ENCODE assay signal across 8 cellular contexts in the genomic region with DNA sequence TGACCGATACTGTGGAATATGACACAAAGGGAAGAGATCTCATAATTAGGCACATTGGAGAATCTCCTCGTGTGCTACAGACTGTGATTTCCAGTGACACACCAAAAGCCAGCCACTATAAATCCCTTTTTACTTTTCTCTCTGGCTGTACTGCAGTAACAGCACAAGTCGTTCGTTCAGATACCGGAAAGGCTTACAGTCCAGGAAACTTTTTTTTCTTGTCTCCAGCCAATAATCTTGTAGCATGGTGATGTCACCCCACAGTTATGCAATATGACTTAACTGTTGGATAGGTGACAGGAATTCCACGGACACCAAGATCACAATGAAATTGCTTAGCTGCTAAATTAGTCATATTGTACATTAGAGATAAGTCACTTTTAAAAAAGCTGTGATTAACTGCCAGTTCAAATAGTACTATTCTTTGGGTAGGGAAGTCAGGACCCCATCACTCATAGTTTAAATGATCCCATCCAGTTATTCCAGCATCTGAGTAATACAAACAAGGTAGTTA. TPM values are rescaled to one million over a fixed set of nuclear protein-coding genes. Genes with fewer than 3 reads are reported as not detected.
DNase-seq lines count a peak whose midpoint lies in the region; FAIRE-seq and TF ChIP-seq lines count a peak whose summit lies in the region.

No MANE protein-coding gene starts in this region.

- H3K4me3 ChIP-seq in H1 (ENCODE audit: extremely low read depth in 1 of 4, insufficient read depth in 2 of 4, low read depth in 3 of 4, low read length in 4 of 4) (no peak overlapping the region), mesodermal cell (ENCODE audit: extremely low read depth, insufficient read depth, low read length, poor library complexity, severe bottlenecking) (no peak overlapping the region), MM.1S (ENCODE audit: low read length) (no peak overlapping the region)

- no peak overlapping the region for H2BK15ac ChIP-seq in H1 (ENCODE audit: low read length)

- no peak overlapping the region for H4K91ac ChIP-seq in H1 (replicated peaks; ENCODE audit: insufficient read length, low read length)

- H3K4ac ChIP-seq in H1 (replicated peaks; ENCODE audit: insufficient read length, low read depth, low read length), result no peak overlapping the region

- H3K27me3 Mint-ChIP-seq in immature natural killer cell (ENCODE audit: low read depth in 3 of 3), result peaks cover 0 to 1% (median 0%) of the 10 kb centered on the region in 3 donors

- no peak for FAIRE-seq in H1 (lab: Jason Lieb, UNC)

- TF ChIP-seq EP300 in H1 (IDR thresholded peaks at IDR 0.05; ENCODE audit: borderline replicate concordance in 1 of 2, low read depth in 2 of 2, low read length in 2 of 2), result no peak

- TF ChIP-seq POLR2A in H1 (IDR thresholded peaks at IDR 0.05; ENCODE audit: control extremely low read depth in 1 of 2, low read depth in 2 of 2, low read length in 2 of 2), result no peak

- H2BK20ac ChIP-seq in H1 (ENCODE audit: low read length), result no peak overlapping the region

- no peaks in the 10 kb centered on the region for H3K9me3 Mint-ChIP-seq in immature natural killer cell

- H3K9me2 ChIP-seq in MM.1S (replicated peaks; ENCODE audit: insufficient read depth, low read length), result no peaks in the 10 kb centered on the region

- no peaks in the 10 kb centered on the region for H3K79me1 ChIP-seq in H1 (ENCODE audit: low read depth, low read length)

- peaks cover 0 to 12% of the 10 kb centered on the region in 2 donors for H3K4me1 Mint-ChIP-seq in immature natural killer cell

- no peak for TF ChIP-seq RAD21 in H1 (IDR thresholded peaks at IDR 0.05 in 1 of 2, conservative IDR thresholded peaks at IDR 0.05 in 1 of 2; ENCODE audit: low read depth in 2 of 2, low read length in 2 of 2)

- peak overlapping the region; percentile 69 for H2BK12ac ChIP-seq in H1 (ENCODE audit: low read depth, low read length)

- no peak overlapping the region for H3K23ac ChIP-seq in H1 (ENCODE audit: insufficient read length)

- no peak for TF ChIP-seq CTCF in AG09319 (IDR thresholded peaks at IDR 0.05; ENCODE audit: low read depth, low read length)
- no peak for TF ChIP-seq CTCF in H1 (IDR thresholded peaks at IDR 0.05; ENCODE audit: control extremely low read depth in 1 of 3, insufficient read depth in 1 of 3, low read depth in 1 of 3, low read length in 3 of 3)
- TF ChIP-seq CTCF in MM.1S (IDR thresholded peaks at IDR 0.05; ENCODE audit: low read length), result no peak

- 79% methylated on average over 6 of the region's 6 CpGs; no CpG with 5 or more reads in 1 of the 2 experiments for WGBS in H1 (ENCODE audit: extremely low coverage in 1 of 2, insufficient coverage in 1 of 2, insufficient read length in 1 of 2, insufficient replicate concordance in 2 of 2, low coverage in 1 of 2, low lambda C conversion rate in 2 of 2, missing lambda C conversion rate in 1 of 2), 2 experiments
- 53 to 69% methylated on average over 5 of the region's 6 CpGs for WGBS in mesodermal cell (ENCODE audit: insufficient coverage in 2 of 2), 2 experiments

- H3K9ac ChIP-seq in H1 (replicated peaks in 1 of 4; ENCODE audit: extremely low read depth in 1 of 4, low read depth in 3 of 4, low read length in 3 of 4), result no peak overlapping the region
- no peak overlapping the region for H3K9ac ChIP-seq in MM.1S (ENCODE audit: low read length)

- H2AK5ac ChIP-seq in H1 (ENCODE audit: low read depth, low read length), result peak overlapping the region; percentile 79; the same call in 1 of the 2 replicates

- H2BK5ac ChIP-seq in H1 (ENCODE audit: low read depth, low read length), result no peak overlapping the region

- CTCF ChIA-PET in H1 (lab: Charles Lee; ENCODE audit: partially characterized antibody), result no interaction called here

- H3K36me3 Mint-ChIP-seq in immature natural killer cell, result no peaks in the 10 kb centered on the region

- no peak overlapping the region for H3K18ac ChIP-seq in H1 (ENCODE audit: extremely low read depth, low read length)

- 0 out of 2 replicates have a peak overlapping the region, but pooled peaks have one; percentile 30 for H2AFZ ChIP-seq in H1 (ENCODE audit: low read length)
- no peak overlapping the region for H2AFZ ChIP-seq in MM.1S (ENCODE audit: low read length)

- H3K9me3 ChIP-seq in H1 (ENCODE audit: insufficient read depth in 2 of 2, low read depth in 1 of 2, low read length in 1 of 2), result no peaks in the 10 kb centered on the region
- no peaks in the 10 kb centered on the region for H3K9me3 ChIP-seq in mesodermal cell (ENCODE audit: control insufficient read depth, low read length)
- no peaks in the 10 kb centered on the region for H3K9me3 ChIP-seq in MM.1S (replicated peaks; ENCODE audit: insufficient read depth, low read length)

- H3K4me2 ChIP-seq in H1 (ENCODE audit: insufficient read depth in 1 of 2, low read depth in 2 of 2, low read length in 2 of 2), result peak overlapping the region in 1 of 2 experiments; percentile 24; a peak in 1 of 4 replicates
- H3K4me2 ChIP-seq in MM.1S (ENCODE audit: low read depth, low read length), result no peak overlapping the region

- DNase-seq in AG09319 (ENCODE audit: extremely low read depth, low read depth) (peak; percentile 94), NCI-H2196 treated with DMSO at 0.1 percent for 48 hours (lab: John Stamatoyannopoulos, UW; ENCODE audit: unreplicated experiment) (peak; percentile 17), H1 (ENCODE audit: low read depth in 1 of 2, low spot score in 2 of 2) (no peak), midbrain (lab: John Stamatoyannopoulos, UW) (no peak), immature natural killer cell (no peak), activated T-cell treated with anti-CD3 and anti-CD28 coated beads for 4 hours (no peak), MM.1S (no peak)

- POLR2A ChIA-PET in H1 (lab: Charles Lee; ENCODE audit: partially characterized antibody), result interaction anchor here (1.3 kb wide), 1 partner anchor 13 kb away, joined by 3 read pairs; no protein-coding TSS in a partner anchor

- H3K4me1 ChIP-seq in H1 (replicated peaks in 1 of 4; ENCODE audit: control insufficient read depth in 3 of 4, insufficient read depth in 4 of 4, low read length in 3 of 4) (peaks cover 0 to 11% (median 10%) of the 10 kb centered on the region in 4 experiments; a peak in 5 of 7 replicates), mesodermal cell (ENCODE audit: control insufficient read depth, insufficient read depth, low read length, poor library complexity, severe bottlenecking) (peaks cover 33% of the 10 kb centered on the region), MM.1S (ENCODE audit: low read length) (no peaks in the 10 kb centered on the region)

- no peak overlapping the region for H3K27ac Mint-ChIP-seq in immature natural killer cell

- H4K20me1 ChIP-seq in H1 (replicated peaks in 1 of 2; ENCODE audit: control insufficient read depth in 1 of 2, insufficient read depth in 2 of 2, low read length in 2 of 2) (no peaks in the 10 kb centered on the region), MM.1S (ENCODE audit: insufficient read depth, low read length) (no peaks in the 10 kb centered on the region)

- no peaks in the 10 kb centered on the region for H3K23me2 ChIP-seq in H1 (ENCODE audit: low read depth, low read length)

- no peak overlapping the region for H3K27ac ChIP-seq in H1 (ENCODE audit: low read depth, low read length)
- H3K27ac ChIP-seq in mesodermal cell (ENCODE audit: low read depth, low read length, severe bottlenecking), result peak overlapping the region; percentile 95
- H3K27ac ChIP-seq in MM.1S (ENCODE audit: low read length), result no peak overlapping the region

- H3K14ac ChIP-seq in H1 (ENCODE audit: insufficient read length), result no peak overlapping the region

- H3K36me3 ChIP-seq in H1 (ENCODE audit: control insufficient read depth in 2 of 4, insufficient read depth in 4 of 4, low read length in 3 of 4), result no peaks in the 10 kb centered on the region
- H3K36me3 ChIP-seq in mesodermal cell (ENCODE audit: control insufficient read depth, insufficient read depth, low read length), result no peaks in the 10 kb centered on the region
- H3K36me3 ChIP-seq in MM.1S (replicated peaks; ENCODE audit: insufficient read depth, low read length), result no peaks in the 10 kb centered on the region

- H3F3A ChIP-seq in MM.1S (ENCODE audit: insufficient read depth, low read length), result no peaks in the 10 kb centered on the region

- H3K79me2 ChIP-seq in H1 (ENCODE audit: control insufficient read depth in 1 of 2, insufficient read depth in 2 of 2, low read length in 2 of 2), result no peaks in the 10 kb centered on the region
- no peaks in the 10 kb centered on the region for H3K79me2 ChIP-seq in MM.1S (ENCODE audit: low read length)

- no peak overlapping the region for H2BK120ac ChIP-seq in H1 (replicated peaks; ENCODE audit: low read depth, low read length)

- H4K8ac ChIP-seq in H1 (ENCODE audit: extremely low read depth, insufficient read depth, low read length), result no peak overlapping the region

- H3K56ac ChIP-seq in H1 (replicated peaks; ENCODE audit: insufficient read length, low read depth, low read length), result no peak overlapping the region

- H3K27me3 ChIP-seq in H1 (replicated peaks in 1 of 4; ENCODE audit: control insufficient read depth in 3 of 4, extremely low read depth in 1 of 4, insufficient read depth in 3 of 4, low read length in 3 of 4) (no peaks in the 10 kb centered on the region), MM.1S (replicated peaks; ENCODE audit: insufficient read depth, low read length) (no peaks in the 10 kb centered on the region)

- no peak overlapping the region for H3K4me3 Mint-ChIP-seq in immature natural killer cell

- peak overlapping the region; percentile 15 for H4K5ac ChIP-seq in H1 (ENCODE audit: insufficient read length, low read depth, low read length)

TF ChIP-seq in H1, 55 proteins besides CTCF, POLR2A, EP300 and RAD21 (continues in another document):
- TF ChIP-seq JUND (IDR thresholded peaks at IDR 0.05; ENCODE audit: low read length) (0 out of 2 replicates have a peak, but pooled peaks have one; percentile 61), JUN (IDR thresholded peaks at IDR 0.05; ENCODE audit: low read depth, low read length) (0 out of 2 replicates have a peak, but pooled peaks have one; percentile 13)
- TF ChIP-seq, protein P1, sequence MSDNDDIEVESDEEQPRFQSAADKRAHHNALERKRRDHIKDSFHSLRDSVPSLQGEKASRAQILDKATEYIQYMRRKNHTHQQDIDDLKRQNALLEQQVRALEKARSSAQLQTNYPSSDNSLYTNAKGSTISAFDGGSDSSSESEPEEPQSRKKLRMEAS (IDR thresholded peaks at IDR 0.05), result no peak

RNA-seq across cellular contexts. Expression of a gene that starts 36.3 kb away (rescaled TPM):
- total RNA-seq in H1 (2021; fragmentation: NEBNext Ultra II Directional; extraction: Animal tissue kit (Norgen Biotek cat#: 25700)), result 25.8 and 27.6 TPM in 2 replicates
- polyA plus RNA-seq in H1 (2011; rRNA removed), result 3.4 and 3.6 TPM in 2 replicates
- 4.0 TPM for polyA plus RNA-seq in H1 (2011; cell fraction: cytosol; rRNA removed)
- 8.6 TPM for polyA plus RNA-seq in H1 (2011; cell fraction: nucleus; rRNA removed)
- 12.4 to 18.6 TPM (median 14.0 TPM) in 4 replicates for polyA plus RNA-seq in H1 (2012, experiment 1 of 2)
- polyA plus RNA-seq in H1 (2012, experiment 2 of 2), result 3.9 TPM
- polyA plus RNA-seq in H1 (2013, experiment 1 of 2), result 15.7 TPM
- polyA plus RNA-seq in H1 (2013, experiment 2 of 2), result 13.9 TPM
- 12.9 and 14.9 TPM in 2 replicates for polyA minus RNA-seq in H1 (2011; rRNA and poly(A)+ RNA removed)
- 15.6 TPM for polyA minus RNA-seq in H1 (2011; cell fraction: cytosol; rRNA and poly(A)+ RNA removed)
- polyA minus RNA-seq in H1 (2011; cell fraction: nucleus; rRNA and poly(A)+ RNA removed), result 42.9 TPM
- 38.9 TPM for polyA plus RNA-seq in mesodermal cell (2013, experiment 1 of 2)
- polyA plus RNA-seq in mesodermal cell (2013, experiment 2 of 2), result 36.0 TPM
- 10 to 100 TPM in 1 of 3 donors, 1 to 10 TPM in 2; 6.4 to 10.4 (median 9.0) TPM for polyA plus RNA-seq in immature natural killer cell

Comparison
In these comparisons a context has a peak if more than half of its experiments do, and no peak if none do; other contexts are left out.
1. DNase-seq: peak in AG09319 (single experiment) and NCI-H2196 treated with DMSO at 0.1 percent for 48 hours (single experiment); none in H1 (0 of 2), midbrain (single experiment), immature natural killer cell (0 of 3), activated T-cell treated with anti-CD3 and anti-CD28 coated beads for 4 hours (single experiment) and MM.1S (single experiment).